8 cellular contexts compared by ENCODE assay signal in genomic region chr1:1630965-1631792, GRCh38. TPM values are rescaled to one million over a fixed set of nuclear protein-coding genes. Genes with fewer than 3 reads are reported as not detected.
DNase-seq lines count a peak whose midpoint lies in the region; ATAC-seq and TF ChIP-seq lines count a peak whose summit lies in the region.

No MANE protein-coding gene starts in this region.

- H3K9ac ChIP-seq in colonic mucosa (ENCODE audit: low read depth in 2 of 2, low read length in 2 of 2), result peak overlapping the region in 1 of 2 donors; percentile 26
- no peak overlapping the region for H3K9ac ChIP-seq in liver (ENCODE audit: low read depth in 1 of 2, low read length in 2 of 2)

- no peak for DNase-seq in activated CD4-positive, alpha-beta T cell treated with anti-CD3 and anti-CD28 coated beads, Interleukin-2, amount 10 ng/mL, durations not matched to agents 7 days and 5 days
- no peak for DNase-seq in activated CD4-positive, alpha-beta T cell treated with anti-CD3 and anti-CD28 coated beads, Interleukin-2, amount 50 U/mL, for 4 hours
- peak; percentile 66 for DNase-seq in colonic mucosa
- peak; percentile 61 to 86 for DNase-seq in tibial artery
- no peak for DNase-seq in kidney glomerular epithelial cell (lab: John Stamatoyannopoulos, UW)
- no peak for DNase-seq in germinal center (ENCODE audit: low spot score)

- CTCF ChIA-PET in activated CD4-positive, alpha-beta T cell treated with anti-CD3 and anti-CD28 coated beads, Interleukin-2, amount 10 ng/mL, durations not matched to agents 7 days and 5 days (lab: Charles Lee), result interaction anchor here (0.6 to 1.6 kb wide), 4 partner anchors 16 to 454 kb away, joined by 3 to 4 read pairs (median 3); partner anchors contain the start of gene MIB2

- H3K36me3 ChIP-seq in colonic mucosa, result no peaks in the 10 kb centered on the region
- H3K36me3 ChIP-seq in liver (ENCODE audit: control insufficient read depth in 4 of 4, insufficient read depth in 3 of 4, low read depth in 1 of 4, low read length in 3 of 4), result peaks cover 0 to 17% (median 6%) of the 10 kb centered on the region in 4 donors
- peaks cover 9 to 35% (median 25%) of the 10 kb centered on the region in 3 donors for H3K36me3 ChIP-seq in tibial artery

- no peak for ATAC-seq in HG02798 (IDR thresholded peaks at IDR 0.05; ENCODE audit: poor library complexity, unreplicated experiment)

- H3K9me3 ChIP-seq in colonic mucosa (no peaks in the 10 kb centered on the region), liver (ENCODE audit: control insufficient read depth in 4 of 4, low read length in 3 of 4) (no peaks in the 10 kb centered on the region), tibial artery (no peaks in the 10 kb centered on the region)

- H3K9me3 Mint-ChIP-seq in activated CD4-positive, alpha-beta T cell treated with anti-CD3 and anti-CD28 coated beads, Interleukin-2, amount 10 ng/mL, durations not matched to agents 7 days and 5 days, result no peaks in the 10 kb centered on the region

- TF ChIP-seq CTCF in colonic mucosa (IDR thresholded peaks at IDR 0.05), result no peak
- TF ChIP-seq CTCF in liver (IDR thresholded peaks at IDR 0.05; ENCODE audit: low read depth, low read length, missing input control), result no peak
- no peak for TF ChIP-seq CTCF in tibial artery (IDR thresholded peaks at IDR 0.05)

- 11% methylated on average over 79 of the region's 79 CpGs for WGBS in liver

- POLR2A ChIA-PET in activated CD4-positive, alpha-beta T cell treated with anti-CD3 and anti-CD28 coated beads, Interleukin-2, amount 10 ng/mL, durations not matched to agents 7 days and 5 days (lab: Charles Lee), result no interaction called here

- peaks cover 4% of the 10 kb centered on the region for H3K27me3 Mint-ChIP-seq in activated CD4-positive, alpha-beta T cell treated with anti-CD3 and anti-CD28 coated beads, Interleukin-2, amount 10 ng/mL, durations not matched to agents 7 days and 5 days

- intact Hi-C loops in colonic mucosa (cut with DNase I), result no loop called here
- intact Hi-C loops in tibial artery (cut with DNase I; ENCODE audit: low total_unique reads), result no loop called here

- H3K27ac ChIP-seq in colonic mucosa, result peak overlapping the region; percentile 69
- peak overlapping the region; percentile 67 to 71 for H3K27ac ChIP-seq in liver (ENCODE audit: low read depth in 1 of 2, low read length in 2 of 2)
- H3K27ac ChIP-seq in tibial artery, result peak overlapping the region; percentile 56 to 77

- H3K27me3 ChIP-seq in colonic mucosa (peaks cover 19% of the 10 kb centered on the region), liver (ENCODE audit: control insufficient read depth in 4 of 4, insufficient read depth in 4 of 4, low read length in 3 of 4) (no peaks in the 10 kb centered on the region), tibial artery (peaks cover 11 to 48% of the 10 kb centered on the region in 2 donors)

- H3K4me3 ChIP-seq in colonic mucosa, result peak overlapping the region; percentile 4
- H3K4me3 ChIP-seq in liver (ENCODE audit: low read depth in 1 of 3, low read length in 3 of 3), result peak overlapping the region in 1 of 3 donors; percentile 26
- H3K4me3 ChIP-seq in tibial artery, result peak overlapping the region; percentile 30 to 37

- peak overlapping the region; percentile 78 for H3K27ac Mint-ChIP-seq in activated CD4-positive, alpha-beta T cell treated with anti-CD3 and anti-CD28 coated beads, Interleukin-2, amount 10 ng/mL, durations not matched to agents 7 days and 5 days

- H3K4me3 Mint-ChIP-seq in activated CD4-positive, alpha-beta T cell treated with anti-CD3 and anti-CD28 coated beads, Interleukin-2, amount 10 ng/mL, durations not matched to agents 7 days and 5 days, result no peak overlapping the region

- H3K36me3 Mint-ChIP-seq in activated CD4-positive, alpha-beta T cell treated with anti-CD3 and anti-CD28 coated beads, Interleukin-2, amount 10 ng/mL, durations not matched to agents 7 days and 5 days (ENCODE audit: low read depth), result peaks cover 2% of the 10 kb centered on the region

- no peak for TF ChIP-seq RAD21 in liver (IDR thresholded peaks at IDR 0.05)

- H3K4me1 ChIP-seq in colonic mucosa (peaks cover 5% of the 10 kb centered on the region), liver (ENCODE audit: control insufficient read depth in 4 of 4, insufficient read depth in 4 of 4, low read length in 3 of 4) (peaks cover 0 to 5% (median 0%) of the 10 kb centered on the region in 4 donors), tibial artery (peaks cover 0 to 24% (median 18%) of the 10 kb centered on the region in 4 donors)

- peaks cover 7% of the 10 kb centered on the region for H3K4me1 Mint-ChIP-seq in activated CD4-positive, alpha-beta T cell treated with anti-CD3 and anti-CD28 coated beads, Interleukin-2, amount 10 ng/mL, durations not matched to agents 7 days and 5 days

TF ChIP-seq in liver, 16 proteins besides CTCF, POLR2A, EP300 and RAD21 (continues in another document):
- no peak for TF ChIP-seq ZBTB33 (IDR thresholded peaks at IDR 0.05)
- no peak for TF ChIP-seq FOXA1 (IDR thresholded peaks at IDR 0.05)
- TF ChIP-seq NR2F2 (IDR thresholded peaks at IDR 0.05), result no peak
- TF ChIP-seq ATF3 (IDR thresholded peaks at IDR 0.05), result no peak
- TF ChIP-seq YY1 (IDR thresholded peaks at IDR 0.05), result no peak
- TF ChIP-seq MAX (IDR thresholded peaks at IDR 0.05), result no peak
- no peak for TF ChIP-seq TAF1 (conservative IDR thresholded peaks at IDR 0.05)
- no peak for TF ChIP-seq HNF4A (conservative IDR thresholded peaks at IDR 0.05)
- no peak for TF ChIP-seq FOXA2 (IDR thresholded peaks at IDR 0.05)

RNA-seq across cellular contexts. Expression of gene MMP23B, which starts 0.8 kb away (rescaled TPM):
- 1 to 10 TPM; 1.8 to 2.3 TPM for total RNA-seq in activated CD4-positive, alpha-beta T cell treated with anti-CD3 and anti-CD28 coated beads, Interleukin-2, amount 10 ng/mL, durations not matched to agents 7 days and 5 days
- total RNA-seq in colonic mucosa (1 to 10 TPM; 3.0 to 5.8 TPM), liver (1 to 10 TPM; 1.6 to 4.2 TPM)
- 1 to 10 TPM in 1 of 2 donors, under 1 TPM in 1; 0.92 to 1.5 TPM for polyA plus RNA-seq in liver

RNA-seq across cellular contexts. Expression of gene MIB2, which starts 15.9 kb away (rescaled TPM):
- total RNA-seq in activated CD4-positive, alpha-beta T cell treated with anti-CD3 and anti-CD28 coated beads, Interleukin-2, amount 10 ng/mL, durations not matched to agents 7 days and 5 days, result 10 to 100 TPM; 40.0 to 42.8 TPM
- 100 to 1,000 TPM in 1 of 2 donors, 10 to 100 TPM in 1; 57.0 to 121 TPM for total RNA-seq in colonic mucosa
- total RNA-seq in liver, result 10 to 100 TPM; 19.8 to 33.0 TPM
- polyA plus RNA-seq in liver, result 10 to 100 TPM in 1 of 2 donors, 1 to 10 TPM in 1; 9.8 to 18.7 TPM

RNA-seq across cellular contexts. Expression of gene CDK11B, which starts 27.6 kb away (rescaled TPM):
- 10 to 100 TPM; 42.0 to 44.3 TPM for total RNA-seq in activated CD4-positive, alpha-beta T cell treated with anti-CD3 and anti-CD28 coated beads, Interleukin-2, amount 10 ng/mL, durations not matched to agents 7 days and 5 days
- total RNA-seq in colonic mucosa (10 to 100 TPM; 31.8 to 44.7 TPM), liver (1 to 10 TPM; 5.1 to 6.9 TPM)
- polyA plus RNA-seq in liver, result 10 to 100 TPM in 1 of 2 donors, 1 to 10 TPM in 1; 8.0 to 12.2 TPM

RNA-seq across cellular contexts. Expression of gene FNDC10, which starts 31.2 kb away (rescaled TPM):
- 1 to 10 TPM; 6.2 to 7.9 TPM for total RNA-seq in activated CD4-positive, alpha-beta T cell treated with anti-CD3 and anti-CD28 coated beads, Interleukin-2, amount 10 ng/mL, durations not matched to agents 7 days and 5 days
- total RNA-seq in colonic mucosa (1 to 10 TPM; 2.9 to 4.2 TPM), liver (under 1 TPM; 0.08 to 0.37 TPM)
- polyA plus RNA-seq in liver, result under 1 TPM; 0.13 to 0.58 TPM

RNA-seq across cellular contexts. Expression of gene SSU72, which starts 56.5 kb away (rescaled TPM):
- 100 to 1,000 TPM; 128 to 130 TPM for total RNA-seq in activated CD4-positive, alpha-beta T cell treated with anti-CD3 and anti-CD28 coated beads, Interleukin-2, amount 10 ng/mL, durations not matched to agents 7 days and 5 days
- total RNA-seq in colonic mucosa, result 100 to 1,000 TPM; 120 to 175 TPM
- 10 to 100 TPM; 35.4 to 40.4 TPM for total RNA-seq in liver
- 10 to 100 TPM; 48.2 to 57.4 TPM for polyA plus RNA-seq in liver

Comparison
In these comparisons a context has a peak if more than half of its experiments do, and no peak if none do; other contexts are left out.
1. DNase-seq: peak in colonic mucosa (single experiment) and tibial artery (2 of 2); none in activated CD4-positive, alpha-beta T cell treated with anti-CD3 and anti-CD28 coated beads, Interleukin-2, amount 10 ng/mL, durations not matched to agents 7 days and 5 days (single experiment), activated CD4-positive, alpha-beta T cell treated with anti-CD3 and anti-CD28 coated beads, Interleukin-2, amount 50 U/mL, for 4 hours (0 of 2), kidney glomerular epithelial cell (single experiment) and germinal center (single experiment).
2. RNA of gene CDK11B, which starts 27.6 kb away (total RNA-seq): 31.8 to 44.7 TPM in colonic mucosa and 42.0 to 44.3 TPM in activated CD4-positive, alpha-beta T cell treated with anti-CD3 and anti-CD28 coated beads, Interleukin-2, amount 10 ng/mL, durations not matched to agents 7 days and 5 days; 5.1 to 6.9 TPM in liver; every median in the first group is over 4 times any median in the second.
3. Peak in every context shown above with its lines, with median percentiles within 50 percentile points of each other: H3K27ac ChIP-seq.